Comparison of ENCODE assay signal across 14 cellular contexts in the genomic region with DNA sequence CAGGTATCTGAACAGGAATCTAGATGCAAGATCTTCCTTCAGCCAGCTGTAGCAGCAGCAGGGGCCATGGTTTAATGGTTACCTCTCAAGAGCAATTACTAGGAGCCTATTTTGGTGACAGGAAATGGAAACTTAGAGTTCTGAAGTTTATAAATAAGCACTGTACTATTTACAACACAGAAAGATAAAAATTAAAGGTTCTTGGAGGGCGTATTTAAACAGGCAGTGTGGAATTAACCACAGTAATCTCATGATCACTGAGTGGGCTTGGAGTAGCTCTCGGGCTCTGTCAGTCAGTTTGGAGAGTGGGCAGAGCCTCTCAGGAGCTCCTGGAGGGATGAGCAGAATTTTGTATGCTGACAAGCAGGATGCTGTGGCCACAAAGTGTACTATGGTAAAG. TPM values are rescaled to one million over a fixed set of nuclear protein-coding genes. Genes with fewer than 3 reads are reported as not detected.
A peak's percentile ranks its signal among the peaks of the same experiment; 100 is the strongest.
DNase-seq lines count a peak whose midpoint lies in the region; ATAC-seq, FAIRE-seq and TF ChIP-seq lines count a peak whose summit lies in the region.
"Had no signal": no experiment of that assay in that cellular context is flagged by ENCODE, and none has a peak within 500 bp of the region (broad histone marks: within the 10 kb centered on the region; RNA-seq: fewer than 3 reads in every experiment).

No MANE protein-coding gene starts in this region.

- H3K14ac ChIP-seq in mesenchymal stem cell (ENCODE audit: low read length in 2 of 2), result no peak overlapping the region

- no peak for TF ChIP-seq CTCF in GM10248 (IDR thresholded peaks at IDR 0.05; ENCODE audit: control extremely low read depth, extremely low read depth, low read depth, missing control alignments)

- H3K27ac ChIP-seq in mesenchymal stem cell (ENCODE audit: low read length, poor library complexity, severe bottlenecking), result no peak overlapping the region
- H3K27ac ChIP-seq: stomach had no signal

- ATAC-seq in HG02678 (IDR thresholded peaks at IDR 0.05; ENCODE audit: unreplicated experiment), result peak; percentile 82
- peak; percentile 60 for ATAC-seq in HG03565 (IDR thresholded peaks at IDR 0.05; ENCODE audit: unreplicated experiment)
- ATAC-seq: natural killer cell treated with Interleukin-12 subunit alpha and Interleukin-12 subunit beta and Interleukin-15 and Interleukin-18, amount 100 ng/mL, for 72 hours had no signal

- no peak overlapping the region for H3K9ac ChIP-seq in mesenchymal stem cell (ENCODE audit: low read length)

- no peak overlapping the region for H3K4me2 ChIP-seq in mesenchymal stem cell (ENCODE audit: low read length, poor library complexity, severe bottlenecking)

- H3K36me3 ChIP-seq in mesenchymal stem cell (ENCODE audit: control insufficient read depth in 1 of 2, insufficient read depth in 2 of 2, low read depth in 1 of 2, low read length in 2 of 2), result no peaks in the 10 kb centered on the region
- H3K36me3 ChIP-seq: stomach had no signal

- H4K91ac ChIP-seq in mesenchymal stem cell (ENCODE audit: low read length), result no peak overlapping the region

- 42% methylated on average over 2 of the region's 2 CpGs for WGBS in mesenchymal stem cell

- no peak overlapping the region for H3K23ac ChIP-seq in mesenchymal stem cell (ENCODE audit: low read length in 2 of 2)

- peak; percentile 41 for DNase-seq in GM10248 (ENCODE audit: extremely low spot score)
- no peak for DNase-seq in GM19239 (ENCODE audit: insufficient read length, low spot score)
- DNase-seq in cerebellar nuclear complex (lab: John Stamatoyannopoulos, UW), result no peak
- DNase-seq in NOMO-1 treated with DMSO at 0.1 percent for 48 hours (lab: John Stamatoyannopoulos, UW; ENCODE audit: unreplicated experiment), result no peak
- DNase-seq in mesenchymal stem cell, result no peak
- no peak for DNase-seq in KBM-7
- DNase-seq: activated CD8-positive, alpha-beta memory T cell treated with anti-CD3 and anti-CD28 coated beads, Interleukin-2, amount 50 U/mL, for 48 hours; NCI-H2227 treated with DMSO at 0.1 percent for 48 hours; stimulated activated CD4-positive, alpha-beta T cell treated with anti-CD3 and anti-CD28 coated beads, Interleukin-12 subunit alpha, Interleukin-12 subunit beta, amount 100 ng/mL, for 4 hours; stomach had no signal

- no peak overlapping the region for H2BK5ac ChIP-seq in mesenchymal stem cell (ENCODE audit: low read depth, low read length, poor library complexity, severe bottlenecking)

- peaks cover 3 to 7% of the 10 kb centered on the region in 2 experiments for H3K27me3 ChIP-seq in mesenchymal stem cell (ENCODE audit: control insufficient read depth in 1 of 2, insufficient read depth in 1 of 2, low read length in 2 of 2)

- H3K4me1 ChIP-seq in mesenchymal stem cell (ENCODE audit: control insufficient read depth, insufficient read depth, low read depth, low read length), result no peaks in the 10 kb centered on the region
- H3K4me1 ChIP-seq: stomach had no signal

- H2AK5ac ChIP-seq in mesenchymal stem cell (ENCODE audit: low read length, severe bottlenecking), result no peak overlapping the region

- no peak overlapping the region for H3K18ac ChIP-seq in mesenchymal stem cell (ENCODE audit: low read depth in 1 of 2, low read length in 2 of 2)

- no peak overlapping the region for H2BK120ac ChIP-seq in mesenchymal stem cell (ENCODE audit: low read depth, low read length)

- no peaks in the 10 kb centered on the region for H3K79me1 ChIP-seq in mesenchymal stem cell (replicated peaks; ENCODE audit: low read length, poor library complexity, severe bottlenecking)

- no peak overlapping the region for H4K8ac ChIP-seq in mesenchymal stem cell (ENCODE audit: low read length)

- H2BK15ac ChIP-seq in mesenchymal stem cell (ENCODE audit: low read depth, poor library complexity, severe bottlenecking), result no peak overlapping the region

- H2AFZ ChIP-seq in mesenchymal stem cell (ENCODE audit: low read depth, low read length), result no peak overlapping the region

- CTCF ChIA-PET in GM10248 (lab: Yijun Ruan, JAX), result interaction anchor here (0.9 to 4.0 kb wide), 7 partner anchors 9 to 474 kb away, joined by 3 to 26 read pairs (median 4); no protein-coding TSS in a partner anchor

- no peak overlapping the region for H2BK12ac ChIP-seq in mesenchymal stem cell (ENCODE audit: low read length in 2 of 2)

- no peak overlapping the region for H3K4ac ChIP-seq in mesenchymal stem cell (ENCODE audit: low read depth in 1 of 2, low read length in 2 of 2)

- H3K4me3 ChIP-seq in mesenchymal stem cell (ENCODE audit: insufficient read depth in 1 of 2, low read depth in 1 of 2, low read length in 2 of 2), result no peak overlapping the region
- H3K4me3 ChIP-seq: stomach had no signal

- POLR2A ChIA-PET in GM10248 (lab: Yijun Ruan, JAX), result no interaction called here

- peak; percentile 98 for FAIRE-seq in GM19239 (lab: Jason Lieb, UNC)
- FAIRE-seq: astrocyte had no signal

- in situ Hi-C loops in KBM-7 (cut with MboI; ENCODE audit: low pct_unique_long_range_greater_than_20kb, low sequenced_read_pairs), result no loop called here

- H3K9me3 ChIP-seq in mesenchymal stem cell (ENCODE audit: control insufficient read depth, low read length), result no peaks in the 10 kb centered on the region
- H3K9me3 ChIP-seq: stomach had no signal

RNA-seq across cellular contexts. Expression of a gene that starts 10.2 kb away (rescaled TPM):
- polyA plus RNA-seq in mesenchymal stem cell (2013, experiment 1 of 2), result not detected
- polyA plus RNA-seq in mesenchymal stem cell (2013, experiment 2 of 2), result not detected

RNA-seq across cellular contexts. Expression of a gene that starts 35.4 kb away (rescaled TPM):
- not detected for polyA plus RNA-seq in mesenchymal stem cell (2013, experiment 1 of 2)
- not detected for polyA plus RNA-seq in mesenchymal stem cell (2013, experiment 2 of 2)
